Comparison of ENCODE assay signal across 18 cellular contexts in genomic region chr18:21270453-21270852, GRCh38. TPM values are rescaled to one million over a fixed set of nuclear protein-coding genes. Genes with fewer than 3 reads are reported as not detected.
DNase-seq lines count a peak whose midpoint lies in the region; ATAC-seq, FAIRE-seq and TF ChIP-seq lines count a peak whose summit lies in the region.
"Had no signal": no experiment of that assay in that cellular context is flagged by ENCODE, and none has a peak within 500 bp of the region (broad histone marks: within the 10 kb centered on the region; RNA-seq: fewer than 3 reads in every experiment).

No MANE protein-coding gene starts in this region.

- no peak overlapping the region for H3K4me2 ChIP-seq in Loucy (ENCODE audit: low read depth, low read length, poor library complexity, severe bottlenecking)
- no peak overlapping the region for H3K4me2 ChIP-seq in hepatocyte
- H3K4me2 ChIP-seq: BLaER1 had no signal

- no peaks in the 10 kb centered on the region for H3F3A ChIP-seq in Loucy (ENCODE audit: low read depth)

- H3K4me1 ChIP-seq in Loucy (ENCODE audit: insufficient read depth, low read length, poor library complexity, severe bottlenecking) (peaks cover 24% of the 10 kb centered on the region), hepatocyte (ENCODE audit: insufficient read depth) (peaks cover 4% of the 10 kb centered on the region), thyroid gland (peaks cover 21 to 49% of the 10 kb centered on the region in 2 donors)

- FAIRE-seq in bronchial epithelial cell (lab: Jason Lieb, UNC): no peak
- FAIRE-seq: GM12892 had no signal

- TF ChIP-seq POLR2A in thyroid gland (IDR thresholded peaks at IDR 0.05): no peak

- no peaks in the 10 kb centered on the region for H3K27me3 ChIP-seq in Loucy (ENCODE audit: insufficient read depth, low read length, poor library complexity, severe bottlenecking)
- no peaks in the 10 kb centered on the region for H3K27me3 ChIP-seq in bronchial epithelial cell (ENCODE audit: control insufficient read depth, insufficient read depth, low read length)
- H3K27me3 ChIP-seq in hepatocyte: no peaks in the 10 kb centered on the region
- H3K27me3 ChIP-seq in thyroid gland: no peaks in the 10 kb centered on the region
- H3K27me3 ChIP-seq: BLaER1, ovary had no signal

- no peaks in the 10 kb centered on the region for H3K9me3 ChIP-seq in Loucy (ENCODE audit: insufficient read depth, low read depth, low read length)
- no peaks in the 10 kb centered on the region for H3K9me3 ChIP-seq in hepatocyte (ENCODE audit: low read depth)
- H3K9me3 ChIP-seq in thyroid gland: no peaks in the 10 kb centered on the region
- H3K9me3 ChIP-seq: BLaER1, ovary had no signal

- intact Hi-C loops in thyroid gland (cut with DNase I) (no loop called here), cardiac septum (cut with DNase I) (no loop called here)

- H4K20me1 ChIP-seq in Loucy (ENCODE audit: insufficient read depth, low read length, poor library complexity, severe bottlenecking) (no peaks in the 10 kb centered on the region), hepatocyte (ENCODE audit: insufficient read depth, poor library complexity, severe bottlenecking) (no peaks in the 10 kb centered on the region)
- H4K20me1 ChIP-seq: BLaER1 had no signal

- DNase-seq in bronchial epithelial cell (ENCODE audit: low read depth) (peak; percentile 8), hepatocyte (ENCODE audit: low spot score) (peak; percentile 45), thyroid gland (peak; percentile 59 to 72), cardiac septum (ENCODE audit: low spot score) (no peak)
- DNase-seq: activated CD4-positive, CD25-positive, alpha-beta regulatory T cell; activated CD8-positive, alpha-beta memory T cell treated with anti-CD3 and anti-CD28 coated beads for 24 hours; NCI-H1417 treated with DMSO at 0.1 percent for 48 hours; NCI-H526 treated with DMSO at 0.1 percent for 48 hours; OCI-M1; ovary; SIG-M5; stimulated activated CD4-positive, alpha-beta T cell treated with anti-CD3 and anti-CD28 coated beads, Interleukin-4, amount 100 ng/mL, for 4 hours had no signal

- H3K9me2 ChIP-seq in Loucy (replicated peaks; ENCODE audit: low read depth, low read length) (no peaks in the 10 kb centered on the region), hepatocyte (replicated peaks; ENCODE audit: insufficient read depth) (no peaks in the 10 kb centered on the region)

- WGBS in hepatocyte (ENCODE audit: low lambda C conversion rate, missing lambda C conversion rate): 49% methylated on average over 3 of the region's 3 CpGs
- WGBS in thyroid gland, 2 donors: 26 to 52% methylated on average over 3 of the region's 3 CpGs

- no peaks in the 10 kb centered on the region for H3K79me2 ChIP-seq in Loucy (ENCODE audit: insufficient read depth, low read length)
- H3K79me2 ChIP-seq in hepatocyte: no peaks in the 10 kb centered on the region

- H3K36me3 ChIP-seq in Loucy (ENCODE audit: insufficient read depth, low read length): no peaks in the 10 kb centered on the region
- H3K36me3 ChIP-seq in bronchial epithelial cell (ENCODE audit: control insufficient read depth, insufficient read depth, low read length): no peaks in the 10 kb centered on the region
- no peaks in the 10 kb centered on the region for H3K36me3 ChIP-seq in hepatocyte (replicated peaks; ENCODE audit: insufficient read depth, low read depth)
- no peaks in the 10 kb centered on the region for H3K36me3 ChIP-seq in thyroid gland
- H3K36me3 ChIP-seq: BLaER1, ovary had no signal

- no peak overlapping the region for H3K9ac ChIP-seq in Loucy (ENCODE audit: low read depth, low read length, poor library complexity, severe bottlenecking)
- H3K9ac ChIP-seq: BLaER1 had no signal

- TF ChIP-seq CTCF in Loucy (conservative IDR thresholded peaks at IDR 0.05; ENCODE audit: low read length): no peak
- no peak for TF ChIP-seq CTCF in bronchial epithelial cell (IDR thresholded peaks at IDR 0.05; ENCODE audit: insufficient read depth, low read length, severe bottlenecking)
- TF ChIP-seq CTCF in hepatocyte (IDR thresholded peaks at IDR 0.05; ENCODE audit: poor library complexity): no peak
- no peak for TF ChIP-seq CTCF in thyroid gland (IDR thresholded peaks at IDR 0.05)

- H2AFZ ChIP-seq in Loucy (ENCODE audit: low read length) (peak overlapping the region; percentile 31; the same call in 1 of the 2 replicates), hepatocyte (no peak overlapping the region)

- H3K4me3 ChIP-seq in Loucy (ENCODE audit: low read length, poor library complexity, severe bottlenecking): no peak overlapping the region
- no peak overlapping the region for H3K4me3 ChIP-seq in bronchial epithelial cell (ENCODE audit: low read depth, low read length)
- H3K4me3 ChIP-seq in hepatocyte: no peak overlapping the region
- H3K4me3 ChIP-seq in thyroid gland (replicated peaks in 1 of 3): no peak overlapping the region
- H3K4me3 ChIP-seq: BLaER1, ovary had no signal

- H3K27ac ChIP-seq in hepatocyte: no peak overlapping the region
- peak overlapping the region in 1 of 3 donors; percentile 14 for H3K27ac ChIP-seq in thyroid gland
- H3K27ac ChIP-seq: BLaER1, ovary had no signal

- ATAC-seq in HG03280 (IDR thresholded peaks at IDR 0.05; ENCODE audit: unreplicated experiment): no peak
- ATAC-seq in GM18909 (IDR thresholded peaks at IDR 0.05; ENCODE audit: poor library complexity, unreplicated experiment): no peak

RNA-seq across cellular contexts. Expression of gene GREB1L, which starts 28.4 kb away (rescaled TPM):
- total RNA-seq in bronchial epithelial cell (0.79 and 0.90 TPM in 2 replicates), hepatocyte (13.8 and 16.8 TPM in 2 replicates), thyroid gland (10 to 100 TPM; 25.0 to 43.5 (median 31.8) TPM), cardiac septum (16.2 TPM)
- polyA plus RNA-seq in hepatocyte: 14.0 and 15.1 TPM in 2 replicates
- total RNA-seq: activated T-helper 1 cell treated with anti-CD3 and anti-CD28 coated beads, Interleukin-12 subunit alpha, Interleukin-12 subunit beta, Interleukin-2, Interleukin-4 antibody, amounts not matched to agents 30 ng/mL and 10 ng/mL and 1 ng/mL, durations not matched to agents 14 hours and 24 hours and 36 hours had no signal
